ENCODE assay signal across 8 cellular contexts in the genomic region with DNA sequence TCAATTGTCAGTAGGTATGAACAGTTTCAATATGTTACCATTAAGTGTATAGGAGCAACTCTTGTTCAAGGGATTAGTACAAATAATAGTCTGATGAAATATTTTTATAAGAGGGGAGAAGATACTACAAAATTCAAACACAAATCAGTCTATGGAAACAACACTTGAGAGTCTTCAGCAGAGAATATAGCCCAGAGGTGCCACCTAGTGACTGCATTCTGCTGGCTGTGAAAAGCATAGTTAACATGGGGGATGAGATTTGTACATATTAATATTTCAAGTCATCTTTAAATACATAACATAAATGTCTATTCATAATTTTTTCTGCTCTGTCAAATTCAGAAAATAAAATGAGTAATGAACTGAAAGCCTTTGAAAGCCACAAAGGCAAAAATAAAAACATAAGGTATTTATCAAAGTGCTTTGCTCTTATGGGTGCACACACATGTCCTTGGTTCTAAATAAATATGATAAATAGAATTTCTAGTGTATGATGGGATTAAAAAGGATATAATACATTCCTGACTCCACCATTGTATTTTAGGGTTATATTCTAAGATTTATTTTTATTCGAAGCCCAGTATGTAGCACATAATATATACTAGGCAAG.
DNase-seq lines count a peak whose midpoint lies in the region; ATAC-seq and TF ChIP-seq lines count a peak whose summit lies in the region.

No MANE protein-coding gene starts in this region.

- ATAC-seq in activated T-cell treated with anti-CD3 and anti-CD28 coated beads, Interleukin-2, amount 50 U/mL, for 72 hours (replicated peaks in 1 of 2), result no peak
- no peak for ATAC-seq in GM21737 (IDR thresholded peaks at IDR 0.05; ENCODE audit: unreplicated experiment)
- ATAC-seq in activated T-cell treated with anti-CD3 and anti-CD28 coated beads, Interleukin-2, amount 50 U/mL, for 4 hours, result no peak

- no peak overlapping the region for H3K4me3 ChIP-seq in retinal pigment epithelial cell (ENCODE audit: low read length)

- H3K27ac Mint-ChIP-seq in activated T-cell treated with anti-CD3 and anti-CD28 coated beads, Interleukin-2, amount 50 U/mL, for 72 hours, result peak overlapping the region; percentile 38
- no peak overlapping the region for H3K27ac Mint-ChIP-seq in activated T-cell treated with anti-CD3 and anti-CD28 coated beads, Interleukin-2, amount 50 U/mL, for 24 hours

- peak; percentile 93 for TF ChIP-seq CTCF in LNCAP (IDR thresholded peaks at IDR 0.05)
- peak; percentile 90 for TF ChIP-seq CTCF in retinal pigment epithelial cell (conservative IDR thresholded peaks at IDR 0.05; ENCODE audit: low read depth, low read length)

- peaks cover 0 to 2% of the 10 kb centered on the region in 2 donors for H3K9me3 Mint-ChIP-seq in activated T-cell treated with anti-CD3 and anti-CD28 coated beads, Interleukin-2, amount 50 U/mL, for 72 hours
- H3K9me3 Mint-ChIP-seq in activated T-cell treated with anti-CD3 and anti-CD28 coated beads, Interleukin-2, amount 50 U/mL, for 24 hours, result no peaks in the 10 kb centered on the region
- no peaks in the 10 kb centered on the region for H3K9me3 Mint-ChIP-seq in activated T-cell treated with anti-CD3 and anti-CD28 coated beads, Interleukin-2, amount 50 U/mL, for 4 hours

- H3K27me3 Mint-ChIP-seq in activated T-cell treated with anti-CD3 and anti-CD28 coated beads, Interleukin-2, amount 50 U/mL, for 72 hours (ENCODE audit: low read depth), result no peaks in the 10 kb centered on the region
- H3K27me3 Mint-ChIP-seq in activated T-cell treated with anti-CD3 and anti-CD28 coated beads, Interleukin-2, amount 50 U/mL, for 24 hours, result no peaks in the 10 kb centered on the region
- H3K27me3 Mint-ChIP-seq in activated T-cell treated with anti-CD3 and anti-CD28 coated beads, Interleukin-2, amount 50 U/mL, for 4 hours (ENCODE audit: low read depth), result no peaks in the 10 kb centered on the region

- no peaks in the 10 kb centered on the region for H3K36me3 Mint-ChIP-seq in activated T-cell treated with anti-CD3 and anti-CD28 coated beads, Interleukin-2, amount 50 U/mL, for 72 hours (ENCODE audit: insufficient read depth in 2 of 2)
- H3K36me3 Mint-ChIP-seq in activated T-cell treated with anti-CD3 and anti-CD28 coated beads, Interleukin-2, amount 50 U/mL, for 24 hours (ENCODE audit: low read depth), result no peaks in the 10 kb centered on the region
- no peaks in the 10 kb centered on the region for H3K36me3 Mint-ChIP-seq in activated T-cell treated with anti-CD3 and anti-CD28 coated beads, Interleukin-2, amount 50 U/mL, for 4 hours (ENCODE audit: insufficient read depth)

- peak in 1 of 2 donors; percentile 14 for DNase-seq in activated T-cell treated with anti-CD3 and anti-CD28 coated beads, Interleukin-2, amount 50 U/mL, for 72 hours
- DNase-seq in activated T-cell treated with anti-CD3 and anti-CD28 coated beads, Interleukin-2, amount 50 U/mL, for 24 hours, result no peak
- DNase-seq in SW480 (ENCODE audit: low spot score) (peak; percentile 31), glomerular visceral epithelial cell (ENCODE audit: extremely low spot score) (peak; percentile 35), retinal pigment epithelial cell (ENCODE audit: low read depth) (peak; percentile 14)
- DNase-seq in activated T-cell treated with anti-CD3 and anti-CD28 coated beads, Interleukin-2, amount 50 U/mL, for 4 hours, result no peak

- H3K4me1 Mint-ChIP-seq in activated T-cell treated with anti-CD3 and anti-CD28 coated beads, Interleukin-2, amount 50 U/mL, for 72 hours (ENCODE audit: low read depth), result no peaks in the 10 kb centered on the region
- no peaks in the 10 kb centered on the region for H3K4me1 Mint-ChIP-seq in activated T-cell treated with anti-CD3 and anti-CD28 coated beads, Interleukin-2, amount 50 U/mL, for 24 hours (ENCODE audit: low read depth)
- H3K4me1 Mint-ChIP-seq in activated T-cell treated with anti-CD3 and anti-CD28 coated beads, Interleukin-2, amount 50 U/mL, for 4 hours (ENCODE audit: low read depth), result no peaks in the 10 kb centered on the region

- H3K4me3 Mint-ChIP-seq in activated T-cell treated with anti-CD3 and anti-CD28 coated beads, Interleukin-2, amount 50 U/mL, for 72 hours, result no peak overlapping the region
- no peak overlapping the region for H3K4me3 Mint-ChIP-seq in activated T-cell treated with anti-CD3 and anti-CD28 coated beads, Interleukin-2, amount 50 U/mL, for 24 hours
- no peak overlapping the region for H3K4me3 Mint-ChIP-seq in activated T-cell treated with anti-CD3 and anti-CD28 coated beads, Interleukin-2, amount 50 U/mL, for 4 hours

Comparison
In these comparisons a context has a peak if more than half of its experiments do, and no peak if none do; other contexts are left out.
1. DNase-seq: peak in SW480 (single experiment), glomerular visceral epithelial cell (single experiment) and retinal pigment epithelial cell (single experiment); none in activated T-cell treated with anti-CD3 and anti-CD28 coated beads, Interleukin-2, amount 50 U/mL, for 24 hours (single experiment) and activated T-cell treated with anti-CD3 and anti-CD28 coated beads, Interleukin-2, amount 50 U/mL, for 4 hours (single experiment).